Comparison of ENCODE assay signal across 18 cellular contexts in the genomic region with DNA sequence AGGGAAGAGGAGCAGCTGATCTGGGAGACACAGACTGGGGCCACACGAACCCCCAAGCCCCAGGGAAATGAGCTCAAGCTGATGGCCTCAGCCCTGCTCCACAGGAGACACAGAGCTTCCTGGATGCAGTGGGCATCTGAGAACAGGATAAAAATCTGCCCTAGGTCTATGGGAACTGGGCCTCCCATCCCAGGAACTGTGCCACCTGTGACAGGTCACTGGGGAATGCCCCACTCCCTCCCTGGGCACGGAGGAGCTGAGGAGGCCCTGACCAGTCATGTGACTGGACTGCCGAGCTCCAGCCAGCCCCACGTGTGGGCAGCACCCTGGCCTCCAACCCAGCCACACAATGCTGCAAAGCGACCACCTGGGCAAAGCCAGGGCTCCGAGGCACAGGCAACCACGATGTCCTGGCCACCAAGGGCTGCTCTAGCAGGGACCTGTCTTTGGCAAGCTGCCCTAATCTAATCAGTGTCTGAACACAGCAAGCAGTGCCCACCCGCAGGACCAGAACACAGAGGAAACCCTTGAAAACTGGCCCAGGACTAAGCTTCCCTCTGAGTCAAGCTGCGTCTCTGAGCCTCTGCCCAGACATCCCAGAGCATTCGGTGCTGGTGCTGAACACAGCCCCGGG. TPM values are rescaled to one million over a fixed set of nuclear protein-coding genes. Genes with fewer than 3 reads are reported as not detected.
A peak's percentile ranks its signal among the peaks of the same experiment; 100 is the strongest.
DNase-seq lines count a peak whose midpoint lies in the region; ATAC-seq and TF ChIP-seq lines count a peak whose summit lies in the region.
"Had no signal": no experiment of that assay in that cellular context is flagged by ENCODE, and none has a peak within 500 bp of the region (broad histone marks: within the 10 kb centered on the region; RNA-seq: fewer than 3 reads in every experiment).

No MANE protein-coding gene starts in this region.

- H3K27me3 ChIP-seq in SK-N-SH (ENCODE audit: insufficient read depth) (no peaks in the 10 kb centered on the region), parathyroid adenoma (ENCODE audit: control insufficient read depth, insufficient read depth, low read length) (no peaks in the 10 kb centered on the region), SJCRH30 (peaks cover 5% of the 10 kb centered on the region; the same call in 1 of the 2 replicates)
- H3K27me3 ChIP-seq: brain microvascular endothelial cell, heart right ventricle had no signal

- H3K4me2 ChIP-seq in SK-N-SH: no peak overlapping the region
- no peak overlapping the region for H3K4me2 ChIP-seq in parathyroid adenoma (ENCODE audit: low read length)

- H3K9me3 ChIP-seq in HEK293 (ENCODE audit: control insufficient read depth, insufficient read depth, low read depth, low read length) (no peaks in the 10 kb centered on the region), SK-N-SH (no peaks in the 10 kb centered on the region), parathyroid adenoma (ENCODE audit: control insufficient read depth, low read length) (no peaks in the 10 kb centered on the region), SJCRH30 (replicated peaks) (no peaks in the 10 kb centered on the region)
- H3K9me3 ChIP-seq: HAP-1, heart right ventricle, prostate gland had no signal

- no peaks in the 10 kb centered on the region for H3F3A ChIP-seq in SK-N-SH (replicated peaks; ENCODE audit: insufficient read depth)

- TF ChIP-seq RAD21 in SK-N-SH (IDR thresholded peaks at IDR 0.05; ENCODE audit: low read length): no peak

- H3K9me2 ChIP-seq in SK-N-SH: no peaks in the 10 kb centered on the region

- H3K4me3 ChIP-seq in HEK293 (ENCODE audit: low read depth, low read length): no peak overlapping the region
- no peak overlapping the region for H3K4me3 ChIP-seq in SK-N-SH (ENCODE audit: low read depth in 2 of 2, low read length in 1 of 2)
- H3K4me3 ChIP-seq in parathyroid adenoma (ENCODE audit: low read depth, low read length): no peak overlapping the region
- no peak overlapping the region for H3K4me3 ChIP-seq in SJCRH30
- H3K4me3 ChIP-seq: HAP-1, heart right ventricle, prostate gland had no signal

- H2AFZ ChIP-seq in SK-N-SH (ENCODE audit: low read depth) (no peak overlapping the region), parathyroid adenoma (peak overlapping the region; percentile 67)

- 58% methylated on average over 8 of the region's 11 CpGs for WGBS in SK-N-SH (ENCODE audit: low lambda C conversion rate)

- H3K4me1 ChIP-seq in HEK293 (ENCODE audit: control insufficient read depth, insufficient read depth, low read length) (no peaks in the 10 kb centered on the region), SK-N-SH (ENCODE audit: control insufficient read depth in 1 of 2, insufficient read depth in 2 of 2, low read depth in 1 of 2, low read length in 1 of 2) (peaks cover 0 to 14% of the 10 kb centered on the region in 2 experiments; a peak in 1 of 4 replicates), parathyroid adenoma (no peaks in the 10 kb centered on the region), SJCRH30 (no peaks in the 10 kb centered on the region)
- H3K4me1 ChIP-seq: HAP-1, prostate gland had no signal

- H3K79me2 ChIP-seq in SK-N-SH (ENCODE audit: insufficient read depth): no peaks in the 10 kb centered on the region
- H3K79me2 ChIP-seq in parathyroid adenoma: no peaks in the 10 kb centered on the region

- CTCF ChIA-PET in HEK293 (lab: Yijun Ruan, JAX) (no interaction called here), SK-N-SH (lab: Yijun Ruan, JAX) (interaction anchor here (1.3 kb wide), 1 partner anchor 1527 kb away, joined by 4 read pairs; no protein-coding TSS in a partner anchor)

- H4K20me1 ChIP-seq in SK-N-SH (ENCODE audit: insufficient read depth): no peaks in the 10 kb centered on the region

- no peak for TF ChIP-seq EP300 in SK-N-SH (IDR thresholded peaks at IDR 0.05; ENCODE audit: borderline replicate concordance in 1 of 2, low read depth in 1 of 2, low read length in 1 of 2)

- H3K27ac ChIP-seq in HEK293 (ENCODE audit: extremely low read depth, low read depth, low read length) (no peak overlapping the region), SK-N-SH (ENCODE audit: low read depth in 2 of 2, low read length in 1 of 2) (no peak overlapping the region; a peak in 1 of 4 replicates), parathyroid adenoma (no peak overlapping the region), SJCRH30 (no peak overlapping the region)
- H3K27ac ChIP-seq: brain microvascular endothelial cell, heart right ventricle, prostate gland had no signal

- POLR2A ChIA-PET in HEK293 (lab: Yijun Ruan, JAX): no interaction called here
- POLR2A ChIA-PET in SK-N-SH (lab: Yijun Ruan, JAX): interaction anchor here (0.7 to 1.0 kb wide), 2 partner anchors 48 to 58 kb away, joined by 3 to 5 read pairs; a partner anchor contains a TSS

- H3K9ac ChIP-seq in SK-N-SH (no peak overlapping the region), parathyroid adenoma (no peak overlapping the region)

- no peak for TF ChIP-seq CTCF in HEK293 (tag by site-specific recombination; IDR thresholded peaks at IDR 0.05)
- TF ChIP-seq CTCF in SK-N-SH (IDR thresholded peaks at IDR 0.05): no peak
- no peak for TF ChIP-seq CTCF in parathyroid adenoma (IDR thresholded peaks at IDR 0.05)

- H3K36me3 ChIP-seq in HEK293 (ENCODE audit: control insufficient read depth in 2 of 2, insufficient read depth in 1 of 2, low read length in 2 of 2) (no peaks in the 10 kb centered on the region), SK-N-SH (replicated peaks in 1 of 2; ENCODE audit: control insufficient read depth in 1 of 2, insufficient read depth in 2 of 2, low read length in 1 of 2) (no peaks in the 10 kb centered on the region), parathyroid adenoma (ENCODE audit: control insufficient read depth, insufficient read depth, low read length) (no peaks in the 10 kb centered on the region), SJCRH30 (no peaks in the 10 kb centered on the region)
- H3K36me3 ChIP-seq: brain microvascular endothelial cell, HAP-1, heart right ventricle, prostate gland had no signal

- ATAC-seq in left lobe of liver: peak; percentile 57
- no peak for ATAC-seq in HG03025 (IDR thresholded peaks at IDR 0.05; ENCODE audit: low FRiP score, unreplicated experiment)
- ATAC-seq: naive thymus-derived CD8-positive, alpha-beta T cell had no signal

- peak; percentile 80 for DNase-seq in SK-N-SH
- peak; percentile 78 for DNase-seq in left lobe of liver (ENCODE audit: low spot score)
- no peak for DNase-seq in middle frontal gyrus (ENCODE audit: extremely low spot score, low spot score)
- no peak for DNase-seq in medulla oblongata (ENCODE audit: extremely low spot score)
- DNase-seq in SJCRH30: no peak
- DNase-seq: brain microvascular endothelial cell; heart right ventricle; immature natural killer cell; mammary epithelial cell; NCI-H1417; NCI-H524; stimulated activated CD4-positive, alpha-beta T cell treated with anti-CD3 and anti-CD28 coated beads, Interleukin-4, amount 100 ng/mL, for 24 hours had no signal

TF ChIP-seq in HEK293, 187 proteins besides CTCF, POLR2A, EP300 and RAD21:
- TF ChIP-seq, protein P1, sequence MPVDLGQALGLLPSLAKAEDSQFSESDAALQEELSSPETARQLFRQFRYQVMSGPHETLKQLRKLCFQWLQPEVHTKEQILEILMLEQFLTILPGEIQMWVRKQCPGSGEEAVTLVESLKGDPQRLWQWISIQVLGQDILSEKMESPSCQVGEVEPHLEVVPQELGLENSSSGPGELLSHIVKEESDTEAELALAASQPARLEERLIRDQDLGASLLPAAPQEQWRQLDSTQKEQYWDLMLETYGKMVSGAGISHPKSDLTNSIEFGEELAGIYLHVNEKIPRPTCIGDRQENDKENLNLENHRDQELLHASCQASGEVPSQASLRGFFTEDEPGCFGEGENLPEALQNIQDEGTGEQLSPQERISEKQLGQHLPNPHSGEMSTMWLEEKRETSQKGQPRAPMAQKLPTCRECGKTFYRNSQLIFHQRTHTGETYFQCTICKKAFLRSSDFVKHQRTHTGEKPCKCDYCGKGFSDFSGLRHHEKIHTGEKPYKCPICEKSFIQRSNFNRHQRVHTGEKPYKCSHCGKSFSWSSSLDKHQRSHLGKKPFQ (tag by site-specific recombination; IDR thresholded peaks at IDR 0.05): no peak
- TF ChIP-seq ZIC2 (tag by site-specific recombination; IDR thresholded peaks at IDR 0.05) (peak; percentile 59; the same call in 1 of the 2 replicates), ZNF785 (tag by site-specific recombination; IDR thresholded peaks at IDR 0.05) (no peak)

TF ChIP-seq in SK-N-SH, 30 proteins besides CTCF, POLR2A, EP300 and RAD21:
- TF ChIP-seq, protein P2, sequence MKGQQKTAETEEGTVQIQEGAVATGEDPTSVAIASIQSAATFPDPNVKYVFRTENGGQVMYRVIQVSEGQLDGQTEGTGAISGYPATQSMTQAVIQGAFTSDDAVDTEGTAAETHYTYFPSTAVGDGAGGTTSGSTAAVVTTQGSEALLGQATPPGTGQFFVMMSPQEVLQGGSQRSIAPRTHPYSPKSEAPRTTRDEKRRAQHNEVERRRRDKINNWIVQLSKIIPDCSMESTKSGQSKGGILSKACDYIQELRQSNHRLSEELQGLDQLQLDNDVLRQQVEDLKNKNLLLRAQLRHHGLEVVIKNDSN (IDR thresholded peaks at IDR 0.05; ENCODE audit: borderline replicate concordance, low read depth): peak; percentile 33; the same call in 1 of the 2 replicates
- TF ChIP-seq GATA2 (CRISPR knock-in tag; IDR thresholded peaks at IDR 0.05) (no peak), FOXJ3 (CRISPR knock-in tag; IDR thresholded peaks at IDR 0.05) (0 out of 2 replicates have a peak, but pooled peaks have one; percentile 33)
- TF ChIP-seq, protein P3, sequence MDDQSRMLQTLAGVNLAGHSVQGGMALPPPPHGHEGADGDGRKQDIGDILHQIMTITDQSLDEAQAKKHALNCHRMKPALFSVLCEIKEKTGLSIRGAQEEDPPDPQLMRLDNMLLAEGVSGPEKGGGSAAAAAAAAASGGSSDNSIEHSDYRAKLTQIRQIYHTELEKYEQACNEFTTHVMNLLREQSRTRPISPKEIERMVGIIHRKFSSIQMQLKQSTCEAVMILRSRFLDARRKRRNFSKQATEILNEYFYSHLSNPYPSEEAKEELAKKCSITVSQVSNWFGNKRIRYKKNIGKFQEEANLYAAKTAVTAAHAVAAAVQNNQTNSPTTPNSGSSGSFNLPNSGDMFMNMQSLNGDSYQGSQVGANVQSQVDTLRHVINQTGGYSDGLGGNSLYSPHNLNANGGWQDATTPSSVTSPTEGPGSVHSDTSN (IDR thresholded peaks at IDR 0.05): no peak

RNA-seq across cellular contexts. Expression of a gene that starts 57.8 kb away (rescaled TPM):
- polyA plus RNA-seq in SK-N-SH (2012; rRNA removed): 385 and 459 TPM in 2 replicates
- 248 and 348 TPM in 2 replicates for polyA plus RNA-seq in SK-N-SH (2012; cell fraction: cytosol; rRNA removed)
- polyA plus RNA-seq in SK-N-SH (2012; cell fraction: nucleus; rRNA removed): 418 and 472 TPM in 2 replicates
- 121 TPM for total RNA-seq in left lobe of liver
- 15.8 and 17.6 TPM in 2 replicates for total RNA-seq in SJCRH30 (2014; rRNA removed; shearing (Covaris generic))

Comparison
In these comparisons a context has a peak if more than half of its experiments do, and no peak if none do; other contexts are left out.
1. DNase-seq: peak in SK-N-SH (single experiment) and left lobe of liver (single experiment); none in middle frontal gyrus (single experiment), medulla oblongata (single experiment) and SJCRH30 (0 of 2).